Comparison of ENCODE assay signal across 8 cellular contexts in genomic region chr6:169960891-169961611, GRCh38.
A peak's percentile ranks its signal among the peaks of the same experiment; 100 is the strongest.
DNase-seq lines count a peak whose midpoint lies in the region; ATAC-seq, FAIRE-seq and TF ChIP-seq lines count a peak whose summit lies in the region.

No MANE protein-coding gene starts in this region.

- no peaks in the 10 kb centered on the region for H3K36me3 Mint-ChIP-seq in activated T-cell treated with anti-CD3 and anti-CD28 coated beads, Interleukin-2, amount 50 U/mL, for 4 hours (ENCODE audit: insufficient read depth)
- H3K36me3 Mint-ChIP-seq in memory B cell, result no peaks in the 10 kb centered on the region
- no peaks in the 10 kb centered on the region for H3K36me3 Mint-ChIP-seq in type B pancreatic cell

- no peak for ATAC-seq in activated T-cell treated with anti-CD3 and anti-CD28 coated beads, Interleukin-2, amount 50 U/mL, for 4 hours
- ATAC-seq in memory B cell (ENCODE audit: low read depth) (no peak), GM19455 (IDR thresholded peaks at IDR 0.05; ENCODE audit: unreplicated experiment) (no peak)

- DNase-seq in activated T-cell treated with anti-CD3 and anti-CD28 coated beads, Interleukin-2, amount 50 U/mL, for 4 hours, result no peak
- no peak for DNase-seq in activated T-cell treated with anti-CD3 and anti-CD28 coated beads, Interleukin-2, amount 50 U/mL, for 1 hour
- peak; percentile 47 for DNase-seq in activated CD8-positive, alpha-beta memory T cell treated with anti-CD3 and anti-CD28 coated beads, Interleukin-2, amount 50 U/mL, for 48 hours
- DNase-seq in memory B cell (ENCODE audit: low spot score in 2 of 2), result no peak
- DNase-seq in type B pancreatic cell (ENCODE audit: extremely low spot score, unreplicated experiment), result peak; percentile 58
- DNase-seq in NCI-H2227 treated with DMSO at 0.1 percent for 48 hours (lab: John Stamatoyannopoulos, UW), result no peak
- no peak for DNase-seq in HTR-8/SVneo (ENCODE audit: insufficient read length, low spot score)

- FAIRE-seq in HTR-8/SVneo (lab: Jason Lieb, UNC), result no peak

- H3K9me3 Mint-ChIP-seq in activated T-cell treated with anti-CD3 and anti-CD28 coated beads, Interleukin-2, amount 50 U/mL, for 4 hours, result no peaks in the 10 kb centered on the region
- H3K9me3 Mint-ChIP-seq in memory B cell, result no peaks in the 10 kb centered on the region
- H3K9me3 Mint-ChIP-seq in type B pancreatic cell, result no peaks in the 10 kb centered on the region

- H3K4me1 Mint-ChIP-seq in activated T-cell treated with anti-CD3 and anti-CD28 coated beads, Interleukin-2, amount 50 U/mL, for 4 hours (ENCODE audit: low read depth), result peaks cover 21% of the 10 kb centered on the region
- peaks cover 7% of the 10 kb centered on the region for H3K4me1 Mint-ChIP-seq in memory B cell
- H3K4me1 Mint-ChIP-seq in type B pancreatic cell (ENCODE audit: unreplicated experiment), result peaks cover 10% of the 10 kb centered on the region

- H3K27me3 Mint-ChIP-seq in activated T-cell treated with anti-CD3 and anti-CD28 coated beads, Interleukin-2, amount 50 U/mL, for 4 hours (ENCODE audit: low read depth), result peaks cover 7% of the 10 kb centered on the region
- peaks cover 14% of the 10 kb centered on the region for H3K27me3 Mint-ChIP-seq in memory B cell
- peaks cover 24% of the 10 kb centered on the region for H3K27me3 Mint-ChIP-seq in type B pancreatic cell

- H3K27ac Mint-ChIP-seq in memory B cell (no peak overlapping the region), type B pancreatic cell (no peak overlapping the region)

- H3K4me3 Mint-ChIP-seq in activated T-cell treated with anti-CD3 and anti-CD28 coated beads, Interleukin-2, amount 50 U/mL, for 4 hours, result peak overlapping the region; percentile 51
- peak overlapping the region; percentile 57 for H3K4me3 Mint-ChIP-seq in memory B cell
- peak overlapping the region; percentile 79 for H3K4me3 Mint-ChIP-seq in type B pancreatic cell

- TF ChIP-seq CTCF in type B pancreatic cell (conservative IDR thresholded peaks at IDR 0.05), result no peak

Comparison
In these comparisons a context has a peak if more than half of its experiments do, and no peak if none do; other contexts are left out.
1. DNase-seq: peak in activated CD8-positive, alpha-beta memory T cell treated with anti-CD3 and anti-CD28 coated beads, Interleukin-2, amount 50 U/mL, for 48 hours (single experiment) and type B pancreatic cell (single experiment); none in activated T-cell treated with anti-CD3 and anti-CD28 coated beads, Interleukin-2, amount 50 U/mL, for 4 hours (single experiment), activated T-cell treated with anti-CD3 and anti-CD28 coated beads, Interleukin-2, amount 50 U/mL, for 1 hour (single experiment), memory B cell (0 of 2), NCI-H2227 treated with DMSO at 0.1 percent for 48 hours (single experiment) and HTR-8/SVneo (single experiment).
2. Peak in every context shown above with its lines, with median percentiles within 50 percentile points of each other: H3K4me3 Mint-ChIP-seq.